Comparison of ENCODE assay signal across 21 cellular contexts in genomic region chr18:6598657-6599056, GRCh38.
A peak's percentile ranks its signal among the peaks of the same experiment; 100 is the strongest.
DNase-seq lines count a peak whose midpoint lies in the region; ATAC-seq and TF ChIP-seq lines count a peak whose summit lies in the region.
"Had no signal": no experiment of that assay in that cellular context is flagged by ENCODE, and none has a peak within 500 bp of the region (broad histone marks: within the 10 kb centered on the region; RNA-seq: fewer than 3 reads in every experiment).

No MANE protein-coding gene starts in this region.

- no peaks in the 10 kb centered on the region; a peak in 2 of 7 replicates for H3K36me3 Mint-ChIP-seq in H9 (ENCODE audit: insufficient read depth in 1 of 3, low read depth in 3 of 3)
- no peaks in the 10 kb centered on the region for H3K36me3 Mint-ChIP-seq in activated CD8-positive, alpha-beta T cell treated with anti-CD3 and anti-CD28 coated beads for 36 hours (ENCODE audit: low read depth)
- H3K36me3 Mint-ChIP-seq in CD8-positive, alpha-beta memory T cell, result no peaks in the 10 kb centered on the region

- H3K4me1 ChIP-seq in H9 (ENCODE audit: insufficient read depth, low read length) (peaks cover 5% of the 10 kb centered on the region; the same call in 1 of the 2 replicates), A673 (ENCODE audit: insufficient read depth, low read length, poor library complexity, severe bottlenecking) (no peaks in the 10 kb centered on the region)
- no peaks in the 10 kb centered on the region for H3K4me1 ChIP-seq in CD8-positive, alpha-beta memory T cell (ENCODE audit: insufficient read depth, low read length)

- H4K20me1 ChIP-seq in H9 (ENCODE audit: control insufficient read depth, insufficient read depth, insufficient read length), result no peaks in the 10 kb centered on the region

- H2BK120ac ChIP-seq in H9 (ENCODE audit: low read depth, low read length, poor library complexity, severe bottlenecking), result no peak overlapping the region

- no peak overlapping the region for H3K4me2 ChIP-seq in H9 (ENCODE audit: insufficient read depth, insufficient read length, low read length)

- no peak overlapping the region for H3K23ac ChIP-seq in H9 (ENCODE audit: insufficient read length, low read depth, low read length)

- H3K27ac Mint-ChIP-seq in H9, result peak overlapping the region in 1 of 3 experiments; percentile 39; a peak in 2 of 7 replicates
- no peak overlapping the region for H3K27ac Mint-ChIP-seq in activated CD8-positive, alpha-beta T cell treated with anti-CD3 and anti-CD28 coated beads for 36 hours
- H3K27ac Mint-ChIP-seq in CD8-positive, alpha-beta memory T cell, result no peak overlapping the region
- H3K27ac Mint-ChIP-seq: B cell; CD4-positive, alpha-beta T cell had no signal

- H3K4me3 ChIP-seq in CD8-positive, alpha-beta memory T cell (ENCODE audit: low read length), result no peak overlapping the region
- H3K4me3 ChIP-seq in A673 (ENCODE audit: low read depth, low read length, poor library complexity, severe bottlenecking), result no peak overlapping the region
- H3K4me3 ChIP-seq: K562 had no signal

- no peaks in the 10 kb centered on the region for H3K9me3 ChIP-seq in H9 (ENCODE audit: control insufficient read depth, low read depth, low read length)
- no peaks in the 10 kb centered on the region for H3K9me3 ChIP-seq in CD8-positive, alpha-beta memory T cell (ENCODE audit: low read length)
- peaks cover 28% of the 10 kb centered on the region for H3K9me3 ChIP-seq in A673 (ENCODE audit: low read depth, low read length, poor library complexity, severe bottlenecking)

- H4K5ac ChIP-seq in H9 (ENCODE audit: insufficient read length, low read depth, low read length), result no peak overlapping the region

- no peak overlapping the region for H3K4ac ChIP-seq in H9 (ENCODE audit: low read depth, low read length)

- H2AK5ac ChIP-seq in H9 (ENCODE audit: insufficient read length, low read length), result no peak overlapping the region

- DNase-seq in COR-L47 (lab: John Stamatoyannopoulos, UW) (peak; percentile 20), H9 (peak; percentile 31), RPMI8226 (peak; percentile 11), iPS-NIHi7 (ENCODE audit: extremely low spot score) (peak; percentile 32), A673 (ENCODE audit: low spot score) (no peak)
- no peak for DNase-seq in activated CD8-positive, alpha-beta T cell treated with anti-CD3 and anti-CD28 coated beads for 36 hours
- DNase-seq in CD8-positive, alpha-beta memory T cell, result no peak
- DNase-seq: 8988T; ACHN; C1 segment of cervical spinal cord; CD4-positive, alpha-beta T cell; DMS153; DMS79 treated with DMSO at 0.1 percent for 48 hours; EL; GDM1; GOT3 had no signal

- POLR2A ChIA-PET in activated CD8-positive, alpha-beta T cell treated with anti-CD3 and anti-CD28 coated beads for 36 hours (lab: Charles Lee), result no interaction called here
- POLR2A ChIA-PET in CD8-positive, alpha-beta memory T cell (lab: Charles Lee), result no interaction called here
- POLR2A ChIA-PET in A673 (lab: Charles Lee; ENCODE audit: low non-redundant PET), result no interaction called here

- H3K9ac ChIP-seq in H9 (ENCODE audit: extremely low read depth, insufficient read length, low read length), result no peak overlapping the region

- H3K27me3 Mint-ChIP-seq in H9 (ENCODE audit: low read depth), result peaks cover 2% of the 10 kb centered on the region; the same call in 1 of the 2 replicates
- H3K27me3 Mint-ChIP-seq in activated CD8-positive, alpha-beta T cell treated with anti-CD3 and anti-CD28 coated beads for 36 hours, result no peaks in the 10 kb centered on the region
- H3K27me3 Mint-ChIP-seq in CD8-positive, alpha-beta memory T cell, result peaks cover 0 to 2% of the 10 kb centered on the region in 2 donors
- H3K27me3 Mint-ChIP-seq: B cell; CD4-positive, alpha-beta T cell had no signal

- no peak overlapping the region for H3K18ac ChIP-seq in H9 (ENCODE audit: insufficient read length, low read depth, low read length)

- no peak overlapping the region for H3T11ph ChIP-seq in H9 (ENCODE audit: low read length)

- no peaks in the 10 kb centered on the region for H3K79me1 ChIP-seq in H9 (ENCODE audit: insufficient read depth, low read depth, low read length, poor library complexity, severe bottlenecking)

- H3K14ac ChIP-seq in H9 (ENCODE audit: insufficient read depth, low read length), result no peak overlapping the region

- intact Hi-C loops in activated CD8-positive, alpha-beta T cell treated with anti-CD3 and anti-CD28 coated beads for 36 hours (cut with micrococcal nuclease), result no loop called here
- intact Hi-C loops in A673 (cut with micrococcal nuclease; ENCODE audit: unreplicated experiment), result no loop called here

- no peak overlapping the region for H2BK5ac ChIP-seq in H9 (ENCODE audit: insufficient read length, low read length)

- H3K27me3 ChIP-seq in H9 (ENCODE audit: insufficient read depth, low read length) (no peaks in the 10 kb centered on the region), A673 (replicated peaks; ENCODE audit: insufficient read depth, low read depth, low read length, poor library complexity) (no peaks in the 10 kb centered on the region)
- H3K27me3 ChIP-seq in CD8-positive, alpha-beta memory T cell (ENCODE audit: insufficient read depth, low read length, poor library complexity, severe bottlenecking), result no peaks in the 10 kb centered on the region

- H3K56ac ChIP-seq in H9 (ENCODE audit: insufficient read length, low read depth, low read length), result no peak overlapping the region

- CTCF ChIA-PET in activated CD8-positive, alpha-beta T cell treated with anti-CD3 and anti-CD28 coated beads for 36 hours (lab: Charles Lee), result no interaction called here
- CTCF ChIA-PET in CD8-positive, alpha-beta memory T cell (lab: Charles Lee), result no interaction called here
- CTCF ChIA-PET in A673 (lab: Charles Lee), result no interaction called here

- H4K8ac ChIP-seq in H9 (replicated peaks; ENCODE audit: insufficient read length, low read depth, low read length), result no peak overlapping the region

- TF ChIP-seq CTCF in H9 (conservative IDR thresholded peaks at IDR 0.05), result no peak
- no peak for TF ChIP-seq CTCF in activated CD8-positive, alpha-beta T cell treated with anti-CD3 and anti-CD28 coated beads for 36 hours (IDR thresholded peaks at IDR 0.05)
- no peak for TF ChIP-seq CTCF in A673 (conservative IDR thresholded peaks at IDR 0.05; ENCODE audit: low read depth, low read length)

- no peak overlapping the region for H4K91ac ChIP-seq in H9 (ENCODE audit: insufficient read length, low read depth, low read length)

- H3K4me3 Mint-ChIP-seq in H9, result no peak overlapping the region
- H3K4me3 Mint-ChIP-seq in activated CD8-positive, alpha-beta T cell treated with anti-CD3 and anti-CD28 coated beads for 36 hours, result no peak overlapping the region
- H3K4me3 Mint-ChIP-seq in CD8-positive, alpha-beta memory T cell, result no peak overlapping the region
- H3K4me3 Mint-ChIP-seq: B cell; CD4-positive, alpha-beta T cell had no signal

- no peaks in the 10 kb centered on the region for H3K79me2 ChIP-seq in H9 (ENCODE audit: insufficient read depth, low read length)

- no TSS peak for BruUV-seq in A673 (replicated peaks; lab: Mats Ljungman, UMichigan)

- H3K23me2 ChIP-seq in H9 (ENCODE audit: insufficient read length, low read depth, low read length, poor library complexity, severe bottlenecking), result no peaks in the 10 kb centered on the region

- peaks cover 0 to under 1% of the 10 kb centered on the region in 2 experiments for H3K4me1 Mint-ChIP-seq in H9
- H3K4me1 Mint-ChIP-seq in activated CD8-positive, alpha-beta T cell treated with anti-CD3 and anti-CD28 coated beads for 36 hours (ENCODE audit: low read depth), result no peaks in the 10 kb centered on the region
- no peaks in the 10 kb centered on the region for H3K4me1 Mint-ChIP-seq in CD8-positive, alpha-beta memory T cell
- H3K4me1 Mint-ChIP-seq: B cell had no signal

- WGBS in H9 (ENCODE audit: extremely low coverage, insufficient read length, low lambda C conversion rate), result no CpG with 5 or more reads among the region's 7 CpGs

- H2BK15ac ChIP-seq in H9 (ENCODE audit: low read depth, low read length), result no peak overlapping the region

- no peaks in the 10 kb centered on the region for H3K36me3 ChIP-seq in CD8-positive, alpha-beta memory T cell (ENCODE audit: insufficient read depth, low read length)
- no peaks in the 10 kb centered on the region for H3K36me3 ChIP-seq in A673 (ENCODE audit: insufficient read depth, low read length, poor library complexity, severe bottlenecking)

- no peak overlapping the region for H2AFZ ChIP-seq in H9 (ENCODE audit: low read length)

- H3K9me3 Mint-ChIP-seq in H9, result no peaks in the 10 kb centered on the region; a peak in 1 of 5 replicates
- H3K9me3 Mint-ChIP-seq in activated CD8-positive, alpha-beta T cell treated with anti-CD3 and anti-CD28 coated beads for 36 hours, result no peaks in the 10 kb centered on the region
- peaks cover 0 to 10% (median 4%) of the 10 kb centered on the region in 5 donors for H3K9me3 Mint-ChIP-seq in CD8-positive, alpha-beta memory T cell

- H2BK12ac ChIP-seq in H9 (ENCODE audit: insufficient read length, low read depth, low read length), result no peak overlapping the region

- H3K27ac ChIP-seq in H9 (ENCODE audit: insufficient read length, low read depth, low read length) (no peak overlapping the region), A673 (ENCODE audit: low read depth, low read length, poor library complexity, severe bottlenecking) (no peak overlapping the region)
- no peak overlapping the region for H3K27ac ChIP-seq in CD8-positive, alpha-beta memory T cell (ENCODE audit: low read depth, low read length)
- H3K27ac ChIP-seq: HL-60 had no signal

- ATAC-seq in activated CD8-positive, alpha-beta T cell treated with anti-CD3 and anti-CD28 coated beads for 36 hours, result no peak
- ATAC-seq in GM21367 (IDR thresholded peaks at IDR 0.05; ENCODE audit: unreplicated experiment), result no peak
- ATAC-seq: HCT116, K562 had no signal

- no peak overlapping the region for H2BK20ac ChIP-seq in H9 (ENCODE audit: low read depth, low read length, poor library complexity, severe bottlenecking)

Comparison
In these comparisons a context has a peak if more than half of its experiments do, and no peak if none do; other contexts are left out.
1. DNase-seq: peak in COR-L47 (single experiment), H9 (single experiment), RPMI8226 (single experiment) and iPS-NIHi7 (single experiment); none in activated CD8-positive, alpha-beta T cell treated with anti-CD3 and anti-CD28 coated beads for 36 hours (single experiment), CD8-positive, alpha-beta memory T cell (0 of 5) and A673 (single experiment).